1 cellular context compared by ENCODE assay signal in genomic region chr12:113327000-113327399, GRCh38.
TF ChIP-seq lines count a peak whose summit lies in the region.

No MANE protein-coding gene starts in this region.

TF ChIP-seq in GM23338, 12 proteins besides CTCF, POLR2A, EP300 and RAD21:
- TF ChIP-seq EZH2phosphoT487 (IDR thresholded peaks at IDR 0.05; ENCODE audit: unreplicated experiment) (no peak), STAT1 (IDR thresholded peaks at IDR 0.05; ENCODE audit: unreplicated experiment) (no peak), NANOG (IDR thresholded peaks at IDR 0.05; ENCODE audit: borderline replicate concordance) (no peak), JUNB (IDR thresholded peaks at IDR 0.05; ENCODE audit: unreplicated experiment) (no peak), EZH2 (IDR thresholded peaks at IDR 0.05; ENCODE audit: low read depth, unreplicated experiment) (no peak), POLR2AphosphoS5 (IDR thresholded peaks at IDR 0.05; ENCODE audit: low read depth) (no peak), CREB1 (CRISPR knock-in tag; IDR thresholded peaks at IDR 0.05; ENCODE audit: low read depth) (no peak)
- TF ChIP-seq, protein P1, sequence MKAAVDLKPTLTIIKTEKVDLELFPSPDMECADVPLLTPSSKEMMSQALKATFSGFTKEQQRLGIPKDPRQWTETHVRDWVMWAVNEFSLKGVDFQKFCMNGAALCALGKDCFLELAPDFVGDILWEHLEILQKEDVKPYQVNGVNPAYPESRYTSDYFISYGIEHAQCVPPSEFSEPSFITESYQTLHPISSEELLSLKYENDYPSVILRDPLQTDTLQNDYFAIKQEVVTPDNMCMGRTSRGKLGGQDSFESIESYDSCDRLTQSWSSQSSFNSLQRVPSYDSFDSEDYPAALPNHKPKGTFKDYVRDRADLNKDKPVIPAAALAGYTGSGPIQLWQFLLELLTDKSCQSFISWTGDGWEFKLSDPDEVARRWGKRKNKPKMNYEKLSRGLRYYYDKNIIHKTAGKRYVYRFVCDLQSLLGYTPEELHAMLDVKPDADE (IDR thresholded peaks at IDR 0.05): no peak
